ENCODE assay signal across 24 cellular contexts in genomic region chr3:127156651-127157050, GRCh38. TPM values are rescaled to one million over a fixed set of nuclear protein-coding genes. Genes with fewer than 3 reads are reported as not detected.
"Had no signal": no experiment of that assay in that cellular context is flagged by ENCODE, and none has a peak within 500 bp of the region (broad histone marks: within the 10 kb centered on the region; RNA-seq: fewer than 3 reads in every experiment).

No MANE protein-coding gene starts in this region.

- H3K4me1 ChIP-seq: breast epithelium, right lobe of liver, stomach had no signal

- H3K27ac ChIP-seq: breast epithelium, ovary, right lobe of liver, stomach, thoracic aorta had no signal

- H3K36me3 ChIP-seq: breast epithelium, ovary, right lobe of liver, stomach, thoracic aorta had no signal

- H3K9me3 ChIP-seq: breast epithelium, ovary, right lobe of liver, stomach, thoracic aorta had no signal

- H3K27me3 ChIP-seq: ovary, right lobe of liver had no signal

- ATAC-seq: activated CD8-positive, alpha-beta T cell treated with anti-CD3 and anti-CD28 coated beads, Interleukin-2, amount 10 ng/mL, durations not matched to agents 7 days and 5 days; left lobe of liver; right lobe of liver had no signal

- H3K4me3 ChIP-seq: breast epithelium, ovary, right lobe of liver, smooth muscle cell, stomach, thoracic aorta had no signal

- DNase-seq: activated B cell treated with CpG ODN at 0.5 μM for 24 hours; activated CD4-positive, alpha-beta T cell treated with anti-CD3 and anti-CD28 coated beads for 48 hours; activated CD8-positive, alpha-beta T cell treated with anti-CD3 and anti-CD28 coated beads, Interleukin-2, amount 10 ng/mL, durations not matched to agents 7 days and 5 days; activated gamma-delta T cell; activated T-cell treated with anti-CD3 and anti-CD28 coated beads, Interleukin-2, amount 50 U/mL, for 48 hours; cerebellar nuclear complex; effector CD4-positive, alpha-beta T cell; hypothalamus; islet precursor cell; mammary epithelial cell; stimulated activated CD4-positive, alpha-beta T cell treated with anti-CD3 and anti-CD28 coated beads, Interleukin-4, amount 100 ng/mL, for 1 hour; stomach had no signal

RNA-seq across cellular contexts. Expression of gene PRR23E, which starts 36.3 kb away (rescaled TPM):
- total RNA-seq: activated B cell treated with CpG ODN at 0.5 μM for 24 hours; activated CD8-positive, alpha-beta T cell treated with anti-CD3 and anti-CD28 coated beads, Interleukin-2, amount 10 ng/mL, durations not matched to agents 7 days and 5 days; astrocyte; breast epithelium; frontal cortex; left lobe of liver; mammary epithelial cell; myocyte; neural crest cell; ovary; pulmonary artery endothelial cell; right lobe of liver; smooth muscle cell; stomach; thoracic aorta; urinary bladder had no signal
